In the genomic region with DNA sequence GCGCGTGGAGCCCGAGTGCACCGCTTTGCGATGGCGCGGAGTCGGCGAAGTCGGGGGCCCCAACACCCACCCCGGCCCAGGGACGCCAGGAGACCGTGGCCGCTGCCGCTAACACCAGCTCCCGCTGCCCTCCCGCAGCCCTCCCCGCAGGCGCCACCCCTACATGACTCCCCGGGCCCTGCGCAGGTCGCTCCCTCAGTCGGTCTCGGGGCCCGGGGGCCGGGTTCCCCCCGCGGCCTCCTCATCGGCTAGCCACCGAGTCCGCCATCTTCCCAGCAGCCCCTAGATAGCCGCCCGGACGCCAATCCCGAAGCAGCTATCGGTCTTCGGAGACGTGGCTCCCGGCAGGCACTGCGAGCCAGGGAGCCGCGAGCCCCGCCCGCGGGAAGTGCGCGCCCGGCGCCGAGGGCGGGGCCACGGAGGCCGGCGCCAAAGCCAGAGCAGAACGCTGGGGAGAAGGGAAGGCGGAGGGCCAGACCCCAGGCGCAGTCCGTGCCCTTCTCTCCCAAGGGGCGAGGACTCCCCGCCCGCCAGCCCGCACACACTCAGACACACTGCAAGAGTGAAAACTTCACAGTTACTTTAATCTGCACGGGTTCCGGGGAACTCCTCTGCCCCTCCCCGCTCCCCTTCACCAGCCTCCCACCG, we compare ENCODE assay signal across 8 cellular contexts. TPM values are rescaled to one million over a fixed set of nuclear protein-coding genes. Genes with fewer than 3 reads are reported as not detected.
DNase-seq lines count a peak whose midpoint lies in the region; ATAC-seq and TF ChIP-seq lines count a peak whose summit lies in the region.

A gene with protein sequence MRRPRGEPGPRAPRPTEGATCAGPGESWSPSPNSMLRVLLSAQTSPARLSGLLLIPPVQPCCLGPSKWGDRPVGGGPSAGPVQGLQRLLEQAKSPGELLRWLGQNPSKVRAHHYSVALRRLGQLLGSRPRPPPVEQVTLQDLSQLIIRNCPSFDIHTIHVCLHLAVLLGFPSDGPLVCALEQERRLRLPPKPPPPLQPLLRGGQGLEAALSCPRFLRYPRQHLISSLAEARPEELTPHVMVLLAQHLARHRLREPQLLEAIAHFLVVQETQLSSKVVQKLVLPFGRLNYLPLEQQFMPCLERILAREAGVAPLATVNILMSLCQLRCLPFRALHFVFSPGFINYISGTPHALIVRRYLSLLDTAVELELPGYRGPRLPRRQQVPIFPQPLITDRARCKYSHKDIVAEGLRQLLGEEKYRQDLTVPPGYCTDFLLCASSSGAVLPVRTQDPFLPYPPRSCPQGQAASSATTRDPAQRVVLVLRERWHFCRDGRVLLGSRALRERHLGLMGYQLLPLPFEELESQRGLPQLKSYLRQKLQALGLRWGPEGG (minus strand): TSS at position 288 of the 648 bp plus-strand sequence. CDS start 43 bp downstream, at position 245.

- H3K9me3 Mint-ChIP-seq in activated naive CD4-positive, alpha-beta T cell treated with anti-CD3 and anti-CD28 coated beads, Interleukin-2, amount 50 U/mL, for 24 hours = no peaks in the 10 kb centered on the region

- peaks cover 36% of the 10 kb centered on the region for H3K4me1 ChIP-seq in osteoblast (ENCODE audit: insufficient read depth, low read length)
- H3K4me1 ChIP-seq in testis = peaks cover 42% of the 10 kb centered on the region

- H3K4me3 Mint-ChIP-seq in activated naive CD4-positive, alpha-beta T cell treated with anti-CD3 and anti-CD28 coated beads, Interleukin-2, amount 50 U/mL, for 24 hours = peak within 1 kb of the TSS; percentile 98

- peaks cover 23% of the 10 kb centered on the region for H3K36me3 ChIP-seq in GM06990 (ENCODE audit: control insufficient read depth, insufficient read depth, low read length)
- H3K36me3 ChIP-seq in osteoblast (ENCODE audit: insufficient read depth, low read length) = peaks cover 10% of the 10 kb centered on the region
- H3K36me3 ChIP-seq in testis (ENCODE audit: low read depth, missing control alignments) = no peaks in the 10 kb centered on the region

- H3K27me3 ChIP-seq in GM06990 (replicated peaks; ENCODE audit: control insufficient read depth, insufficient read depth, low read length) (no peaks in the 10 kb centered on the region), osteoblast (ENCODE audit: insufficient read depth, low read length) (no peaks in the 10 kb centered on the region), testis (no peaks in the 10 kb centered on the region)

- H3K27ac ChIP-seq in osteoblast (ENCODE audit: low read depth, low read length) = peak within 1 kb of the TSS; percentile 66
- H3K27ac ChIP-seq in testis = peak within 1 kb of the TSS; percentile 94 to 97

- no peak for TF ChIP-seq POLR2A in testis (IDR thresholded peaks at IDR 0.05)

- H3K36me3 Mint-ChIP-seq in activated naive CD4-positive, alpha-beta T cell treated with anti-CD3 and anti-CD28 coated beads, Interleukin-2, amount 50 U/mL, for 24 hours = peaks cover 2% of the 10 kb centered on the region

- 0 to 1% methylated on average over 2 to 66 of the region's 66 CpGs for WGBS in testis, 2 donors

- H3K4me2 ChIP-seq in osteoblast (ENCODE audit: insufficient read depth, low read length) = peak within 1 kb of the TSS; percentile 95

- H3K4me1 Mint-ChIP-seq in activated naive CD4-positive, alpha-beta T cell treated with anti-CD3 and anti-CD28 coated beads, Interleukin-2, amount 50 U/mL, for 24 hours = peaks cover 37% of the 10 kb centered on the region

- peak; percentile 69 for ATAC-seq in HG02571 (IDR thresholded peaks at IDR 0.05; ENCODE audit: unreplicated experiment)

- peak; percentile 90 for DNase-seq in GM06990 (ENCODE audit: extremely low read depth, insufficient read length)
- peak; percentile 94 for DNase-seq in NCI-H1092 treated with DMSO at 0.1 percent for 48 hours (lab: John Stamatoyannopoulos, UW)
- peak; percentile 35 for DNase-seq in SKM-1 (lab: John Stamatoyannopoulos, UW; ENCODE audit: unreplicated experiment)
- no peak for DNase-seq in glomerular endothelial cell (ENCODE audit: extremely low read depth, low read depth, low spot score)
- peak; percentile 100 for DNase-seq in osteoblast (ENCODE audit: insufficient read length, low spot score, missing footprints)
- peak; percentile 97 for DNase-seq in testis

- peak within 1 kb of the TSS; percentile 94 for H3K4me3 ChIP-seq in GM06990 (replicated peaks; ENCODE audit: low read depth, low read length)
- H3K4me3 ChIP-seq in osteoblast (ENCODE audit: insufficient read depth, low read length) = peak within 1 kb of the TSS; percentile 95
- H3K4me3 ChIP-seq in testis = peak within 1 kb of the TSS; percentile 81 to 90

- peak within 1 kb of the TSS; percentile 94 for H3K27ac Mint-ChIP-seq in activated naive CD4-positive, alpha-beta T cell treated with anti-CD3 and anti-CD28 coated beads, Interleukin-2, amount 50 U/mL, for 24 hours

- TF ChIP-seq CTCF in GM06990 (IDR thresholded peaks at IDR 0.05; ENCODE audit: insufficient read depth, low read length, poor library complexity, severe bottlenecking) = no peak
- no peak for TF ChIP-seq CTCF in osteoblast (IDR thresholded peaks at IDR 0.05; ENCODE audit: extremely low read depth, low read depth, low read length)
- peak in 2 of 3 experiments; percentile 8 to 12 for TF ChIP-seq CTCF in testis (IDR thresholded peaks at IDR 0.05)

- peaks cover 41% of the 10 kb centered on the region for H3K79me2 ChIP-seq in osteoblast (ENCODE audit: insufficient read depth, low read length)

- peak within 1 kb of the TSS; percentile 85 for H2AFZ ChIP-seq in osteoblast (ENCODE audit: low read length)

- no peaks in the 10 kb centered on the region for H3K27me3 Mint-ChIP-seq in activated naive CD4-positive, alpha-beta T cell treated with anti-CD3 and anti-CD28 coated beads, Interleukin-2, amount 50 U/mL, for 24 hours

- H4K20me1 ChIP-seq in osteoblast (ENCODE audit: insufficient read depth, low read length) = peaks cover 18% of the 10 kb centered on the region

- no peaks in the 10 kb centered on the region for H3K9me3 ChIP-seq in osteoblast (ENCODE audit: low read depth, low read length)
- H3K9me3 ChIP-seq in testis = no peaks in the 10 kb centered on the region

- intact Hi-C loops in testis (cut with DNase I; ENCODE audit: low total_unique reads) = no loop called here

RNA-seq across cellular contexts. Expression of the gene that starts here (rescaled TPM):
- total RNA-seq in glomerular endothelial cell = 67.0 and 81.7 TPM in 2 replicates
- total RNA-seq in osteoblast = 87.6 and 95.2 TPM in 2 replicates
- total RNA-seq in testis = 100 to 1,000 TPM; 114 to 124 TPM
- 60.3 TPM for polyA plus RNA-seq in testis (ENCODE audit: insufficient read depth, low read depth, low replicate concordance)

Comparison
In these comparisons a context has a peak if more than half of its experiments do, and no peak if none do; other contexts are left out.
1. CTCF ChIP-seq: peak in testis (2 of 3); none in GM06990 (single experiment) and osteoblast (single experiment).
2. Peak in every context shown above with its lines, with median percentiles within 50 percentile points of each other: H3K4me3 ChIP-seq.